ENCODE assay signal across 8 cellular contexts in genomic region chr16:67177743-67178699, GRCh38. TPM values are rescaled to one million over a fixed set of nuclear protein-coding genes. Genes with fewer than 3 reads are reported as not detected.
DNase-seq lines count a peak whose midpoint lies in the region; ATAC-seq and TF ChIP-seq lines count a peak whose summit lies in the region.

No MANE protein-coding gene starts in this region.

- ATAC-seq in left lung (peak; percentile 70), GM18519 (IDR thresholded peaks at IDR 0.05; ENCODE audit: low FRiP score, unreplicated experiment) (no peak), HG03460 (IDR thresholded peaks at IDR 0.05; ENCODE audit: unreplicated experiment) (no peak)

- TF ChIP-seq POLR2A in suprapubic skin (IDR thresholded peaks at IDR 0.05): no peak

- H3K9me3 ChIP-seq in left lung: no peaks in the 10 kb centered on the region
- H3K9me3 ChIP-seq in suprapubic skin: no peaks in the 10 kb centered on the region

- intact Hi-C loops in left lung (cut with DNase I): no loop called here

- TF ChIP-seq CTCF in coronary artery (IDR thresholded peaks at IDR 0.05) (no peak), left lung (IDR thresholded peaks at IDR 0.05) (peak in 1 of 2 donors; percentile 32), suprapubic skin (IDR thresholded peaks at IDR 0.05) (no peak)

- no peak for TF ChIP-seq EP300 in suprapubic skin (IDR thresholded peaks at IDR 0.05)

- H3K4me3 ChIP-seq in coronary artery (peak overlapping the region; percentile 67), left lung (peak overlapping the region; percentile 38 to 43), suprapubic skin (peak overlapping the region; percentile 48)

- DNase-seq in CD1c-positive myeloid dendritic cell (ENCODE audit: extremely low spot score) (peak; percentile 61), LoVo (ENCODE audit: low spot score) (peak; percentile 91), T-helper 22 cell (ENCODE audit: low read depth) (peak; percentile 57), coronary artery (ENCODE audit: low spot score) (no peak), left lung (peak; percentile 82 to 93), suprapubic skin (ENCODE audit: low spot score in 2 of 2) (no peak)

- H3K4me1 ChIP-seq in left lung: peaks cover 30 to 69% of the 10 kb centered on the region in 2 donors
- H3K4me1 ChIP-seq in suprapubic skin: peaks cover 55% of the 10 kb centered on the region

- H3K27ac ChIP-seq in coronary artery: peak overlapping the region in 1 of 2 donors; percentile 61
- H3K27ac ChIP-seq in left lung: peak overlapping the region; percentile 56 to 60
- H3K27ac ChIP-seq in suprapubic skin: peak overlapping the region; percentile 62

- WGBS in suprapubic skin: 30% methylated on average over 4 of the region's 73 CpGs

- no peaks in the 10 kb centered on the region for H3K36me3 ChIP-seq in left lung
- H3K36me3 ChIP-seq in suprapubic skin: no peaks in the 10 kb centered on the region

- H3K27me3 ChIP-seq in left lung (peaks cover 0 to 42% of the 10 kb centered on the region in 2 donors), suprapubic skin (no peaks in the 10 kb centered on the region)

RNA-seq across cellular contexts. Expression of gene MATCAP1, which starts 5.7 kb away (rescaled TPM):
- 10 to 100 TPM; 36.8 to 44.7 TPM for total RNA-seq in left lung
- 10 to 100 TPM; 14.2 to 30.0 (median 17.3) TPM for total RNA-seq in suprapubic skin

RNA-seq across cellular contexts. Expression of gene NOL3, which starts 7.7 kb away (rescaled TPM):
- total RNA-seq in left lung (10 to 100 TPM; 29.5 to 36.7 TPM), suprapubic skin (100 to 1,000 TPM in 2 of 4 donors, 10 to 100 TPM in 2; 64.3 to 116 (median 90.5) TPM)

RNA-seq across cellular contexts. Expression of gene EXOC3L1, which starts 11.9 kb away (rescaled TPM):
- total RNA-seq in left lung (10 to 100 TPM; 10.9 to 16.9 TPM), suprapubic skin (1 to 10 TPM in 3 of 4 donors, under 1 TPM in 1; 0.45 to 2.0 (median 1.9) TPM)

RNA-seq across cellular contexts. Expression of gene HSF4, which starts 13.5 kb away (rescaled TPM):
- total RNA-seq in left lung (10 to 100 TPM; 28.1 to 38.2 TPM), suprapubic skin (100 to 1,000 TPM in 2 of 4 donors, 10 to 100 TPM in 2; 56.5 to 351 (median 102) TPM)

RNA-seq across cellular contexts. Expression of gene E2F4, which starts 13.9 kb away (rescaled TPM):
- 10 to 100 TPM; 47.7 to 81.4 TPM for total RNA-seq in left lung
- 100 to 1,000 TPM in 1 of 4 donors, 10 to 100 TPM in 3; 92.6 to 106 (median 96.8) TPM for total RNA-seq in suprapubic skin

Comparison
In these comparisons a context has a peak if more than half of its experiments do, and no peak if none do; other contexts are left out.
1. DNase-seq: peak in CD1c-positive myeloid dendritic cell (single experiment), LoVo (single experiment), T-helper 22 cell (single experiment) and left lung (2 of 2); none in coronary artery (single experiment) and suprapubic skin (0 of 2).
2. Peak in every context shown above with its lines, with median percentiles within 50 percentile points of each other: H3K4me3 ChIP-seq.